23 cellular contexts compared by ENCODE assay signal in the genomic region with DNA sequence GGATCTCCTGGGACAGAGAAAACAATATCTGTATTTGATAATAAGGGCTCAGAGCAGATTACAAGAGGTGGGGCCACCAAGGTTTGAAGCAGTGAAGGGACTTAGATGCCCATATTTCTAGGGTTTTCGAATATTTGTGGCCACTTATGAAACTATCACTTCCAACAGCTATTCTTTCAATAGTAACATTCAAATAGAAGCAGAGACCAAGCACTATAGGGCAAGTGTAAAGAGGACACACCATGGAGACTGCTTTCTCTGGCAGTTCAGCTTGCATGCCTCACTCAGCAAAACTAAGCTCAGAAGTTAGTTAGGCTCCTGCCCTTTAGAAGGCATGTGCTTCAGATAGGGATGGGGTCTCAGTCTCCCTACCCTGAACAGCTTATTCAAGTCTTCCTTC.
"Had no signal": no experiment of that assay in that cellular context is flagged by ENCODE, and none has a peak within 500 bp of the region (broad histone marks: within the 10 kb centered on the region; RNA-seq: fewer than 3 reads in every experiment).

No MANE protein-coding gene starts in this region.

- H3K36me3 ChIP-seq: heart right ventricle, neural progenitor cell, right atrium auricular region, sigmoid colon, suprapubic skin, thyroid gland, upper lobe of left lung, uterus had no signal

- H3K9ac ChIP-seq: neural progenitor cell, parathyroid adenoma had no signal

- H3K4me3 ChIP-seq: heart right ventricle, neural progenitor cell, psoas muscle, right atrium auricular region, sigmoid colon, skin epidermis, suprapubic skin, thyroid gland, upper lobe of left lung, uterus had no signal

- H3K4me1 ChIP-seq: neural progenitor cell, parathyroid adenoma, psoas muscle, right atrium auricular region, sigmoid colon, suprapubic skin, thyroid gland, upper lobe of left lung, uterus had no signal

- DNase-seq: cortex of kidney; effector memory CD4-positive, alpha-beta T cell; heart right ventricle; hypothalamus; kidney glomerular epithelial cell; naive thymus-derived CD4-positive, alpha-beta T cell; occipital lobe; psoas muscle; sigmoid colon; stimulated activated CD4-positive, alpha-beta T cell treated with anti-CD3 and anti-CD28 coated beads, Interleukin-12 subunit alpha, Interleukin-12 subunit beta, amount 100 ng/mL, for 4 hours; stimulated activated naive CD4-positive, alpha-beta T cell treated with Interleukin-2 at 50 U/mL for 16 hours; thyroid gland; upper lobe of left lung; uterus had no signal

- H2AFZ ChIP-seq: neural progenitor cell had no signal

- H3K27me3 Mint-ChIP-seq: naive thymus-derived CD4-positive, alpha-beta T cell had no signal

- H3K27ac Mint-ChIP-seq: neural progenitor cell had no signal

- H3K27me3 ChIP-seq: heart right ventricle, neural progenitor cell, right atrium auricular region, sigmoid colon, suprapubic skin, thyroid gland, upper lobe of left lung, uterus had no signal

- H3K9me3 Mint-ChIP-seq: naive thymus-derived CD4-positive, alpha-beta T cell; neural progenitor cell had no signal

- ATAC-seq: esophagus mucosa; heart right ventricle; naive thymus-derived CD4-positive, alpha-beta T cell; psoas muscle had no signal

- H3K36me3 Mint-ChIP-seq: neural progenitor cell had no signal

- FAIRE-seq: endometrium, frontal cortex, islet of Langerhans had no signal

- H3K9me3 ChIP-seq: heart right ventricle, psoas muscle, right atrium auricular region, sigmoid colon, suprapubic skin, thyroid gland, upper lobe of left lung, uterus had no signal

- H3K4me1 Mint-ChIP-seq: neural progenitor cell had no signal

- H3K4me3 Mint-ChIP-seq: naive thymus-derived CD4-positive, alpha-beta T cell; neural progenitor cell had no signal

- H3K27ac ChIP-seq: heart right ventricle, neural progenitor cell, parathyroid adenoma, psoas muscle, right atrium auricular region, sigmoid colon, skin epidermis, suprapubic skin, thyroid gland, upper lobe of left lung, uterus had no signal

- H3K4me2 ChIP-seq: neural progenitor cell had no signal
